2 cellular contexts compared by ENCODE assay signal in genomic region chr16:57480754-57481230, GRCh38.
A peak's percentile ranks its signal among the peaks of the same experiment; 100 is the strongest.
TF ChIP-seq lines count a peak whose summit lies in the region.

No MANE protein-coding gene starts in this region.

TF ChIP-seq in HEK293, 187 proteins besides CTCF, POLR2A, EP300 and RAD21:
- TF ChIP-seq ZNF18 (tag by site-specific recombination; IDR thresholded peaks at IDR 0.05) (no peak), ZNF221 (tag by site-specific recombination; IDR thresholded peaks at IDR 0.05; ENCODE audit: borderline replicate concordance) (no peak), ZNF530 (tag by site-specific recombination; IDR thresholded peaks at IDR 0.05; ENCODE audit: low read depth) (no peak), ZNF416 (tag by site-specific recombination; IDR thresholded peaks at IDR 0.05) (no peak), ZNF24 (tag by site-specific recombination; IDR thresholded peaks at IDR 0.05) (no peak), KLF1 (tag by site-specific recombination; IDR thresholded peaks at IDR 0.05) (no peak), ZBTB6 (tag by site-specific recombination; IDR thresholded peaks at IDR 0.05) (peak; percentile 53; the same call in 1 of the 2 replicates), ZIC2 (tag by site-specific recombination; IDR thresholded peaks at IDR 0.05) (no peak), ZNF155 (tag by site-specific recombination; IDR thresholded peaks at IDR 0.05) (no peak), ZNF580 (tag by site-specific recombination; IDR thresholded peaks at IDR 0.05) (0 out of 2 replicates have a peak, but pooled peaks have one; percentile 28), ZNF596 (tag by site-specific recombination; IDR thresholded peaks at IDR 0.05) (no peak), ZNF768 (tag by site-specific recombination; IDR thresholded peaks at IDR 0.05) (peak; percentile 84), ZNF324 (tag by site-specific recombination; IDR thresholded peaks at IDR 0.05) (no peak), ZNF132 (tag by site-specific recombination; IDR thresholded peaks at IDR 0.05; ENCODE audit: borderline replicate concordance) (no peak), ZNF114 (tag by site-specific recombination; IDR thresholded peaks at IDR 0.05) (no peak), ZNF658 (tag by site-specific recombination; IDR thresholded peaks at IDR 0.05) (no peak), BCL6B (tag by site-specific recombination; IDR thresholded peaks at IDR 0.05) (no peak), MZF1 (tag by site-specific recombination; IDR thresholded peaks at IDR 0.05; ENCODE audit: borderline replicate concordance) (no peak), ATF2 (tag by site-specific recombination; IDR thresholded peaks at IDR 0.05; ENCODE audit: low read depth) (no peak), ZFHX2 (tag by site-specific recombination; conservative IDR thresholded peaks at IDR 0.05) (no peak), PRDM1 (tag by site-specific recombination; IDR thresholded peaks at IDR 0.05) (no peak), ZSCAN18 (tag by site-specific recombination; IDR thresholded peaks at IDR 0.05) (no peak), ZNF514 (tag by site-specific recombination; IDR thresholded peaks at IDR 0.05) (no peak), ZBTB20 (tag by site-specific recombination; IDR thresholded peaks at IDR 0.05) (0 out of 2 replicates have a peak, but pooled peaks have one; percentile 19), IKZF3 (tag by site-specific recombination; IDR thresholded peaks at IDR 0.05) (no peak)

TF ChIP-seq in K562, 482 proteins besides CTCF, POLR2A, EP300 and RAD21 (continues in another document):
- TF ChIP-seq ZNF639 (CRISPR knock-in tag; conservative IDR thresholded peaks at IDR 0.05 in 1 of 2, IDR thresholded peaks at IDR 0.05 in 1 of 2): no peak
- TF ChIP-seq SMARCA5 (IDR thresholded peaks at IDR 0.05): peak; percentile 86; the same call in 1 of the 2 replicates
- TF ChIP-seq PTBP1 (IDR thresholded peaks at IDR 0.05; ENCODE audit: low read depth, low read length): 0 out of 2 replicates have a peak, but pooled peaks have one; percentile 46
- no peak for TF ChIP-seq ZNF586 (CRISPR knock-in tag; conservative IDR thresholded peaks at IDR 0.05)
- TF ChIP-seq GMEB1 (CRISPR knock-in tag; IDR thresholded peaks at IDR 0.05): no peak
- TF ChIP-seq ZNF146 (CRISPR knock-in tag; IDR thresholded peaks at IDR 0.05; ENCODE audit: unreplicated experiment): no peak
- no peak for TF ChIP-seq HNRNPK (IDR thresholded peaks at IDR 0.05; ENCODE audit: low read depth, low read length, poor library complexity, severe bottlenecking)
- no peak for TF ChIP-seq ZZZ3 (IDR thresholded peaks at IDR 0.05)
- no peak for TF ChIP-seq NFATC3 (IDR thresholded peaks at IDR 0.05)
- no peak for TF ChIP-seq ZBTB49 (CRISPR knock-in tag; IDR thresholded peaks at IDR 0.05; ENCODE audit: borderline replicate concordance)
- no peak for TF ChIP-seq THAP12 (CRISPR knock-in tag; IDR thresholded peaks at IDR 0.05)
- no peak for TF ChIP-seq NFXL1 (CRISPR knock-in tag; IDR thresholded peaks at IDR 0.05)
- peak; percentile 85 for TF ChIP-seq HDAC2 (IDR thresholded peaks at IDR 0.05)
- TF ChIP-seq NFIC (IDR thresholded peaks at IDR 0.05): no peak; the same call in 1 of the 2 replicates
- TF ChIP-seq PCBP2 (IDR thresholded peaks at IDR 0.05; ENCODE audit: low read depth, low read length, poor library complexity, severe bottlenecking): no peak
- no peak for TF ChIP-seq ZKSCAN1 (IDR thresholded peaks at IDR 0.05; ENCODE audit: low read depth, low read length)
- TF ChIP-seq AFF1 (IDR thresholded peaks at IDR 0.05; ENCODE audit: low read depth in 1 of 2, partially characterized antibody in 2 of 2): no peak
- TF ChIP-seq YY1 (IDR thresholded peaks at IDR 0.05; ENCODE audit: borderline replicate concordance in 1 of 3, control insufficient read depth in 1 of 3, extremely low read depth in 1 of 3, insufficient read depth in 3 of 3, insufficient read length in 1 of 3, insufficient replicate concordance in 2 of 3, low read depth in 1 of 3, low read length in 2 of 3): no peak
- no peak for TF ChIP-seq NBN (IDR thresholded peaks at IDR 0.05; ENCODE audit: low read depth)
- peak in 1 of 2 experiments; percentile 66; a peak in 2 of 4 replicates for TF ChIP-seq RCOR1 (IDR thresholded peaks at IDR 0.05; ENCODE audit: borderline replicate concordance in 1 of 2, low read depth in 2 of 2, low read length in 2 of 2)
- peak; percentile 97 for TF ChIP-seq BCOR (IDR thresholded peaks at IDR 0.05)
- no peak for TF ChIP-seq POLR2H (tag; IDR thresholded peaks at IDR 0.05; ENCODE audit: low read depth)
- TF ChIP-seq BRF1 (IDR thresholded peaks at IDR 0.05; ENCODE audit: borderline replicate concordance, extremely low read depth, insufficient read length): no peak
- TF ChIP-seq RBM25 (IDR thresholded peaks at IDR 0.05; ENCODE audit: low read depth, low read length, severe bottlenecking): peak; percentile 92
- TF ChIP-seq NFE2 (IDR thresholded peaks at IDR 0.05; ENCODE audit: low read depth): no peak
- no peak for TF ChIP-seq MTA2 (IDR thresholded peaks at IDR 0.05; ENCODE audit: low read depth)
- TF ChIP-seq CCNT2 (IDR thresholded peaks at IDR 0.05; ENCODE audit: borderline replicate concordance, extremely low read depth, insufficient read length, low read depth, low read length): no peak
- no peak for TF ChIP-seq TGIF2 (CRISPR knock-in tag; IDR thresholded peaks at IDR 0.05)
- no peak for TF ChIP-seq SMAD2 (IDR thresholded peaks at IDR 0.05; ENCODE audit: low read depth, low read length)
- TF ChIP-seq YBX1 (IDR thresholded peaks at IDR 0.05): no peak
- TF ChIP-seq ZNF592 (IDR thresholded peaks at IDR 0.05): no peak
- no peak for TF ChIP-seq TEAD1 (CRISPR knock-in tag; IDR thresholded peaks at IDR 0.05)
- TF ChIP-seq ZFP36 (IDR thresholded peaks at IDR 0.05; ENCODE audit: low read depth, low read length, partially characterized antibody): peak; percentile 91
- TF ChIP-seq BMI1 (IDR thresholded peaks at IDR 0.05; ENCODE audit: low read length): no peak
- TF ChIP-seq PHF20 (IDR thresholded peaks at IDR 0.05; ENCODE audit: partially characterized antibody): no peak
- peak; percentile 85 to 88 for TF ChIP-seq KDM1A (IDR thresholded peaks at IDR 0.05)
- TF ChIP-seq CBX1 (IDR thresholded peaks at IDR 0.05; ENCODE audit: low read depth): 0 out of 2 replicates have a peak, but pooled peaks have one; percentile 36
- peak; percentile 55 for TF ChIP-seq BRD9 (IDR thresholded peaks at IDR 0.05; ENCODE audit: low read depth, partially characterized antibody)
